In genomic region chr2:64918220-64918886, GRCh38 we compare ENCODE assay signal across 1 cellular context.
TF ChIP-seq lines count a peak whose summit lies in the region.

No MANE protein-coding gene starts in this region.

TF ChIP-seq in SK-N-SH treated with all-trans-retinoic acid at 6 μM for 48 hours, 23 proteins besides CTCF, POLR2A, EP300 and RAD21 (continued from another document):
- TF ChIP-seq TOX (CRISPR knock-in tag; IDR thresholded peaks at IDR 0.05; ENCODE audit: borderline replicate concordance) = no peak
